ENCODE assay signal across 10 cellular contexts in genomic region chr1:76153856-76154212, GRCh38.
DNase-seq lines count a peak whose midpoint lies in the region; ATAC-seq and TF ChIP-seq lines count a peak whose summit lies in the region.
"Had no signal": no experiment of that assay in that cellular context is flagged by ENCODE, and none has a peak within 500 bp of the region (broad histone marks: within the 10 kb centered on the region; RNA-seq: fewer than 3 reads in every experiment).

No MANE protein-coding gene starts in this region.

- POLR2A ChIA-PET in activated naive CD8-positive, alpha-beta T cell treated with anti-CD3 and anti-CD28 coated beads, Interleukin-2, amount 10 ng/mL, durations not matched to agents 7 days and 5 days (lab: Charles Lee) = interaction anchor here (0.5 kb wide), 1 partner anchor 904 kb away, joined by 3 read pairs; no protein-coding TSS in a partner anchor

- H3K27ac ChIP-seq in coronary artery = no peak overlapping the region
- H3K27ac ChIP-seq: cardiac muscle cell, SK-N-MC had no signal

- no peaks in the 10 kb centered on the region for H3K36me3 Mint-ChIP-seq in activated naive CD8-positive, alpha-beta T cell treated with anti-CD3 and anti-CD28 coated beads, Interleukin-2, amount 10 ng/mL, durations not matched to agents 7 days and 5 days
- no peaks in the 10 kb centered on the region for H3K36me3 Mint-ChIP-seq in activated naive CD8-positive, alpha-beta T cell treated with anti-CD3 and anti-CD28 coated beads for 36 hours
- H3K36me3 Mint-ChIP-seq in IgD-negative memory B cell = no peaks in the 10 kb centered on the region
- H3K36me3 Mint-ChIP-seq in stimulated activated effector memory CD8-positive, alpha-beta T cell treated with anti-CD3 and anti-CD28 coated beads, Interleukin-12 subunit alpha, Interleukin-12 subunit beta, amount 100 ng/mL, for 72 hours = no peaks in the 10 kb centered on the region

- peak; percentile 30 for DNase-seq in activated naive CD8-positive, alpha-beta T cell treated with anti-CD3 and anti-CD28 coated beads, Interleukin-2, amount 10 ng/mL, durations not matched to agents 7 days and 5 days
- DNase-seq in activated naive CD8-positive, alpha-beta T cell treated with anti-CD3 and anti-CD28 coated beads for 36 hours = no peak
- DNase-seq in coronary artery (ENCODE audit: low spot score) (no peak), retina (no peak), cortex of kidney (lab: John Stamatoyannopoulos, UW) (no peak)
- no peak for DNase-seq in stimulated activated effector memory CD8-positive, alpha-beta T cell treated with anti-CD3 and anti-CD28 coated beads, Interleukin-12 subunit alpha, Interleukin-12 subunit beta, amount 100 ng/mL, for 72 hours (ENCODE audit: low spot score in 2 of 2)
- DNase-seq in stimulated activated CD8-positive, alpha-beta memory T cell treated with anti-CD3 and anti-CD28 coated beads, Interleukin-4, amount 100 ng/mL, for 48 hours = no peak

- TF ChIP-seq CTCF in coronary artery (IDR thresholded peaks at IDR 0.05) = no peak

- no peaks in the 10 kb centered on the region for H3K9me3 Mint-ChIP-seq in activated naive CD8-positive, alpha-beta T cell treated with anti-CD3 and anti-CD28 coated beads, Interleukin-2, amount 10 ng/mL, durations not matched to agents 7 days and 5 days
- no peaks in the 10 kb centered on the region for H3K9me3 Mint-ChIP-seq in activated naive CD8-positive, alpha-beta T cell treated with anti-CD3 and anti-CD28 coated beads for 36 hours
- no peaks in the 10 kb centered on the region for H3K9me3 Mint-ChIP-seq in IgD-negative memory B cell
- no peaks in the 10 kb centered on the region for H3K9me3 Mint-ChIP-seq in stimulated activated effector memory CD8-positive, alpha-beta T cell treated with anti-CD3 and anti-CD28 coated beads, Interleukin-12 subunit alpha, Interleukin-12 subunit beta, amount 100 ng/mL, for 72 hours

- H3K4me3 Mint-ChIP-seq in activated naive CD8-positive, alpha-beta T cell treated with anti-CD3 and anti-CD28 coated beads, Interleukin-2, amount 10 ng/mL, durations not matched to agents 7 days and 5 days = no peak overlapping the region
- no peak overlapping the region for H3K4me3 Mint-ChIP-seq in activated naive CD8-positive, alpha-beta T cell treated with anti-CD3 and anti-CD28 coated beads for 36 hours
- H3K4me3 Mint-ChIP-seq in IgD-negative memory B cell = peak overlapping the region in 3 of 4 donors; percentile 84 to 94 (median 93)
- H3K4me3 Mint-ChIP-seq in stimulated activated effector memory CD8-positive, alpha-beta T cell treated with anti-CD3 and anti-CD28 coated beads, Interleukin-12 subunit alpha, Interleukin-12 subunit beta, amount 100 ng/mL, for 72 hours = peak overlapping the region; percentile 76

- peaks cover 7% of the 10 kb centered on the region for H3K4me1 Mint-ChIP-seq in activated naive CD8-positive, alpha-beta T cell treated with anti-CD3 and anti-CD28 coated beads, Interleukin-2, amount 10 ng/mL, durations not matched to agents 7 days and 5 days
- peaks cover 7% of the 10 kb centered on the region for H3K4me1 Mint-ChIP-seq in activated naive CD8-positive, alpha-beta T cell treated with anti-CD3 and anti-CD28 coated beads for 36 hours
- peaks cover 5 to 9% (median 6%) of the 10 kb centered on the region in 3 donors for H3K4me1 Mint-ChIP-seq in IgD-negative memory B cell
- H3K4me1 Mint-ChIP-seq in stimulated activated effector memory CD8-positive, alpha-beta T cell treated with anti-CD3 and anti-CD28 coated beads, Interleukin-12 subunit alpha, Interleukin-12 subunit beta, amount 100 ng/mL, for 72 hours = peaks cover 12% of the 10 kb centered on the region

- H3K4me3 ChIP-seq in coronary artery = peak overlapping the region; percentile 70
- H3K4me3 ChIP-seq: cardiac muscle cell had no signal

- peak overlapping the region; percentile 96 for H3K27ac Mint-ChIP-seq in activated naive CD8-positive, alpha-beta T cell treated with anti-CD3 and anti-CD28 coated beads, Interleukin-2, amount 10 ng/mL, durations not matched to agents 7 days and 5 days
- no peak overlapping the region for H3K27ac Mint-ChIP-seq in activated naive CD8-positive, alpha-beta T cell treated with anti-CD3 and anti-CD28 coated beads for 36 hours
- H3K27ac Mint-ChIP-seq in IgD-negative memory B cell = peak overlapping the region in 2 of 3 donors; percentile 9 to 80
- H3K27ac Mint-ChIP-seq in stimulated activated effector memory CD8-positive, alpha-beta T cell treated with anti-CD3 and anti-CD28 coated beads, Interleukin-12 subunit alpha, Interleukin-12 subunit beta, amount 100 ng/mL, for 72 hours = peak overlapping the region; percentile 91

- no peak for ATAC-seq in activated naive CD8-positive, alpha-beta T cell treated with anti-CD3 and anti-CD28 coated beads, Interleukin-2, amount 10 ng/mL, durations not matched to agents 7 days and 5 days (ENCODE audit: low read depth)
- no peak for ATAC-seq in stimulated activated effector memory CD8-positive, alpha-beta T cell treated with anti-CD3 and anti-CD28 coated beads, Interleukin-12 subunit alpha, Interleukin-12 subunit beta, amount 100 ng/mL, for 72 hours

- H3K27me3 Mint-ChIP-seq in activated naive CD8-positive, alpha-beta T cell treated with anti-CD3 and anti-CD28 coated beads, Interleukin-2, amount 10 ng/mL, durations not matched to agents 7 days and 5 days = no peaks in the 10 kb centered on the region
- H3K27me3 Mint-ChIP-seq in activated naive CD8-positive, alpha-beta T cell treated with anti-CD3 and anti-CD28 coated beads for 36 hours = no peaks in the 10 kb centered on the region
- no peaks in the 10 kb centered on the region for H3K27me3 Mint-ChIP-seq in IgD-negative memory B cell

Comparison
In these comparisons a context has a peak if more than half of its experiments do, and no peak if none do; other contexts are left out.
1. H3K4me3 Mint-ChIP-seq: peak in IgD-negative memory B cell (3 of 4) and stimulated activated effector memory CD8-positive, alpha-beta T cell treated with anti-CD3 and anti-CD28 coated beads, Interleukin-12 subunit alpha, Interleukin-12 subunit beta, amount 100 ng/mL, for 72 hours (single experiment); none in activated naive CD8-positive, alpha-beta T cell treated with anti-CD3 and anti-CD28 coated beads, Interleukin-2, amount 10 ng/mL, durations not matched to agents 7 days and 5 days (single experiment) and activated naive CD8-positive, alpha-beta T cell treated with anti-CD3 and anti-CD28 coated beads for 36 hours (single experiment).